In the genomic region with DNA sequence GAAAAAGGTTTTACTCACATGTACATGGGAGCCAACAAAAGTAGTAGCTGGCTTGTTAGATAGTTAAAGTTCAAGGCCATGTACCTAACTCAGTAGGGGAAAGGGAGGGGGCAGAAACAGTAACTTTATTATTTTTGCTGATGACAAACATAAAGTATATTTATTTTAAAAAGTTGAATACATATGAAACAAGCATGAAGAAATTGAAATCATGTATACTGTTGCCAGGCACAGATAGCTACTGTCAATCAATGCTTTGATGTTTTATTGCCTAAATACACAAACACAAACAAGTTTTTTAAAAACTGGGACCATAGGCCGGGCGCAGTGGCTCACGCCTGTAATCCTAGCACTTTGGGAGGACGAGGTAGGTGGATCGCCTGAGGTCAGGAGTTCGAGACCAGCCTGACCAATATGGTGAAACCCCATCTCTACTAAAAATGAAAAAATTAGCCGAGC, we compare ENCODE assay signal across 26 cellular contexts. TPM values are rescaled to one million over a fixed set of nuclear protein-coding genes. Genes with fewer than 3 reads are reported as not detected.
DNase-seq lines count a peak whose midpoint lies in the region; ATAC-seq and TF ChIP-seq lines count a peak whose summit lies in the region.
"Had no signal": no experiment of that assay in that cellular context is flagged by ENCODE, and none has a peak within 500 bp of the region (broad histone marks: within the 10 kb centered on the region; RNA-seq: fewer than 3 reads in every experiment).

No MANE protein-coding gene starts in this region.

- TF ChIP-seq POLR2A in adrenal gland (IDR thresholded peaks at IDR 0.05), result no peak
- no peak for TF ChIP-seq POLR2A in heart left ventricle (IDR thresholded peaks at IDR 0.05)

- H3K27me3 ChIP-seq in CD8-positive, alpha-beta memory T cell (ENCODE audit: insufficient read depth, low read length, poor library complexity, severe bottlenecking), result no peaks in the 10 kb centered on the region
- no peaks in the 10 kb centered on the region for H3K27me3 ChIP-seq in adrenal gland
- no peaks in the 10 kb centered on the region for H3K27me3 ChIP-seq in naive thymus-derived CD4-positive, alpha-beta T cell (ENCODE audit: control insufficient read depth in 2 of 2, insufficient read depth in 2 of 2, low read length in 2 of 2)
- no peaks in the 10 kb centered on the region for H3K27me3 ChIP-seq in heart left ventricle
- H3K27me3 ChIP-seq: transverse colon had no signal

- POLR2A ChIA-PET in activated CD4-positive, alpha-beta T cell treated with anti-CD3 and anti-CD28 coated beads for 36 hours (lab: Charles Lee), result no interaction called here
- POLR2A ChIA-PET in CD8-positive, alpha-beta memory T cell (lab: Charles Lee), result interaction anchor here (2.8 kb wide), 1 partner anchor 9 kb away, joined by 13 read pairs; no protein-coding TSS in a partner anchor
- POLR2A ChIA-PET in naive thymus-derived CD4-positive, alpha-beta T cell (lab: Charles Lee), result interaction anchor here (1.1 to 12.9 kb wide), 4 partner anchors 9 to 17 kb away, joined by 3 to 172 read pairs (median 30); a partner anchor contains a TSS

- DNase-seq in activated CD4-positive, alpha-beta T cell treated with anti-CD3 and anti-CD28 coated beads for 36 hours, result no peak
- DNase-seq in activated CD4-positive, alpha-beta T cell treated with anti-CD3 and anti-CD28 coated beads, Interleukin-2, amount 50 U/mL, for 4 hours, result no peak
- DNase-seq in CD8-positive, alpha-beta memory T cell, result no peak
- DNase-seq in adrenal gland (peak in 3 of 7 donors; percentile 5 to 27 (median 17)), NCI-H524 treated with DMSO at 0.1 percent for 48 hours (lab: John Stamatoyannopoulos, UW) (no peak), NCI-H146 (lab: John Stamatoyannopoulos, UW) (no peak), heart left ventricle (no peak)
- no peak for DNase-seq in naive thymus-derived CD4-positive, alpha-beta T cell
- DNase-seq: Caco-2; DMS79 treated with DMSO at 0.1 percent for 48 hours; effector CD8-positive, alpha-beta T cell; hippocampal formation; KBM-7; left ventricle myocardium superior; MM.1S; NCI-H1436; NCI-H2171 treated with DMSO at 0.1 percent for 48 hours; NCI-H526; RPMI8226; stimulated activated CD4-positive, alpha-beta T cell treated with anti-CD3 and anti-CD28 coated beads, Interleukin-4, amount 100 ng/mL, for 24 hours; transverse colon had no signal

- 78 to 86% (median 82%) methylated on average over 7 of the region's 7 CpGs for WGBS in adrenal gland, 4 donors
- 86 to 96% (median 95%) methylated on average over 7 of the region's 7 CpGs for WGBS in heart left ventricle, 4 donors

- H3K4me3 Mint-ChIP-seq in activated CD4-positive, alpha-beta T cell treated with anti-CD3 and anti-CD28 coated beads for 36 hours, result no peak overlapping the region
- peak overlapping the region in 1 of 7 donors; percentile 56 for H3K4me3 Mint-ChIP-seq in CD8-positive, alpha-beta memory T cell
- H3K4me3 Mint-ChIP-seq in naive thymus-derived CD4-positive, alpha-beta T cell, result peak overlapping the region in 3 of 10 donors; percentile 26 to 75 (median 49)
- H3K4me3 Mint-ChIP-seq: WTC11 had no signal

- TF ChIP-seq CTCF in adrenal gland (IDR thresholded peaks at IDR 0.05) (no peak), heart left ventricle (IDR thresholded peaks at IDR 0.05) (no peak)

- peaks cover 15% of the 10 kb centered on the region for H3K36me3 Mint-ChIP-seq in activated CD4-positive, alpha-beta T cell treated with anti-CD3 and anti-CD28 coated beads for 36 hours (ENCODE audit: low read depth)
- H3K36me3 Mint-ChIP-seq in CD8-positive, alpha-beta memory T cell, result no peaks in the 10 kb centered on the region
- peaks cover 0 to 10% (median 3%) of the 10 kb centered on the region in 5 donors for H3K36me3 Mint-ChIP-seq in naive thymus-derived CD4-positive, alpha-beta T cell
- H3K36me3 Mint-ChIP-seq: WTC11 had no signal

- intact Hi-C loops in activated CD4-positive, alpha-beta T cell treated with anti-CD3 and anti-CD28 coated beads for 36 hours (cut with DNase I, micrococcal nuclease), result no loop called here
- intact Hi-C loops in adrenal gland (cut with DNase I), result no loop called here
- intact Hi-C loops in naive thymus-derived CD4-positive, alpha-beta T cell (cut with micrococcal nuclease), result no loop called here
- intact Hi-C loops in heart left ventricle (cut with DNase I), result no loop called here

- no peaks in the 10 kb centered on the region for H3K9me3 ChIP-seq in CD8-positive, alpha-beta memory T cell (ENCODE audit: low read length)
- no peaks in the 10 kb centered on the region for H3K9me3 ChIP-seq in adrenal gland (replicated peaks in 1 of 3)
- H3K9me3 ChIP-seq in naive thymus-derived CD4-positive, alpha-beta T cell (ENCODE audit: control insufficient read depth in 2 of 3, low read length in 3 of 3), result no peaks in the 10 kb centered on the region
- no peaks in the 10 kb centered on the region for H3K9me3 ChIP-seq in heart left ventricle
- H3K9me3 ChIP-seq: Caco-2, transverse colon had no signal

- H3K27me3 Mint-ChIP-seq in activated CD4-positive, alpha-beta T cell treated with anti-CD3 and anti-CD28 coated beads for 36 hours, result no peaks in the 10 kb centered on the region
- no peaks in the 10 kb centered on the region for H3K27me3 Mint-ChIP-seq in CD8-positive, alpha-beta memory T cell
- no peaks in the 10 kb centered on the region for H3K27me3 Mint-ChIP-seq in naive thymus-derived CD4-positive, alpha-beta T cell
- H3K27me3 Mint-ChIP-seq: stimulated activated naive CD8-positive, alpha-beta T cell treated with anti-CD3 and anti-CD28 coated beads, Interleukin-15, Interleukin-2, amounts not matched to agents 100 ng/mL and 50 ng/mL, for 24 hours had no signal

- no peak for ATAC-seq in activated CD4-positive, alpha-beta T cell treated with anti-CD3 and anti-CD28 coated beads for 36 hours
- ATAC-seq in naive thymus-derived CD4-positive, alpha-beta T cell, result no peak
- ATAC-seq in heart left ventricle, result no peak
- ATAC-seq: esophagus mucosa, WTC11 had no signal

- H3K4me1 Mint-ChIP-seq in activated CD4-positive, alpha-beta T cell treated with anti-CD3 and anti-CD28 coated beads for 36 hours, result peaks cover 56% of the 10 kb centered on the region
- peaks cover 48 to 67% (median 66%) of the 10 kb centered on the region in 3 donors for H3K4me1 Mint-ChIP-seq in CD8-positive, alpha-beta memory T cell
- peaks cover 53 to 83% (median 72%) of the 10 kb centered on the region in 7 donors for H3K4me1 Mint-ChIP-seq in naive thymus-derived CD4-positive, alpha-beta T cell

- H3K4me1 ChIP-seq in CD8-positive, alpha-beta memory T cell (ENCODE audit: insufficient read depth, low read length), result peaks cover 54% of the 10 kb centered on the region
- peaks cover 25 to 36% of the 10 kb centered on the region in 2 donors for H3K4me1 ChIP-seq in adrenal gland (replicated peaks in 1 of 2)
- H3K4me1 ChIP-seq in naive thymus-derived CD4-positive, alpha-beta T cell (ENCODE audit: control insufficient read depth in 2 of 2, insufficient read depth in 2 of 2, low read length in 2 of 2), result peaks cover 32 to 64% of the 10 kb centered on the region in 2 donors
- H3K4me1 ChIP-seq in heart left ventricle, result peaks cover 0 to 22% (median 0%) of the 10 kb centered on the region in 12 donors

- H3K27ac Mint-ChIP-seq in activated CD4-positive, alpha-beta T cell treated with anti-CD3 and anti-CD28 coated beads for 36 hours, result peak overlapping the region; percentile 59
- peak overlapping the region in 7 of 8 donors; percentile 7 to 86 (median 70) for H3K27ac Mint-ChIP-seq in CD8-positive, alpha-beta memory T cell
- peak overlapping the region; percentile 31 to 100 (median 97) for H3K27ac Mint-ChIP-seq in naive thymus-derived CD4-positive, alpha-beta T cell
- H3K27ac Mint-ChIP-seq: WTC11 had no signal

- H3K27ac ChIP-seq in CD8-positive, alpha-beta memory T cell (ENCODE audit: low read depth, low read length), result no peak overlapping the region
- H3K27ac ChIP-seq in adrenal gland, result peak overlapping the region; percentile 69 to 94 (median 82)
- peak overlapping the region; percentile 87 for H3K27ac ChIP-seq in naive thymus-derived CD4-positive, alpha-beta T cell (ENCODE audit: low read depth, low read length)
- no peak overlapping the region for H3K27ac ChIP-seq in heart left ventricle

- CTCF ChIA-PET in activated CD4-positive, alpha-beta T cell treated with anti-CD3 and anti-CD28 coated beads for 36 hours (lab: Charles Lee), result interaction anchor here (1.0 to 2.2 kb wide), 4 partner anchors 8 to 86 kb away, joined by 3 to 12 read pairs (median 4); a partner anchor contains a TSS
- CTCF ChIA-PET in CD8-positive, alpha-beta memory T cell (lab: Charles Lee), result interaction anchor here (2.0 to 4.7 kb wide), 3 partner anchors 15 to 33 kb away, joined by 5 to 32 read pairs (median 10); no protein-coding TSS in a partner anchor
- CTCF ChIA-PET in naive thymus-derived CD4-positive, alpha-beta T cell (lab: Charles Lee), result interaction anchor here (2.4 kb wide), 1 partner anchor 28 kb away, joined by 19 read pairs; no protein-coding TSS in a partner anchor

- peaks cover 3% of the 10 kb centered on the region for H3K9me3 Mint-ChIP-seq in activated CD4-positive, alpha-beta T cell treated with anti-CD3 and anti-CD28 coated beads for 36 hours (ENCODE audit: low read depth)
- no peaks in the 10 kb centered on the region for H3K9me3 Mint-ChIP-seq in CD8-positive, alpha-beta memory T cell
- peaks cover 0 to 2% (median 0%) of the 10 kb centered on the region in 11 donors for H3K9me3 Mint-ChIP-seq in naive thymus-derived CD4-positive, alpha-beta T cell
- H3K9me3 Mint-ChIP-seq: WTC11 had no signal

- H3K4me3 ChIP-seq in CD8-positive, alpha-beta memory T cell (ENCODE audit: low read length), result no peak overlapping the region
- no peak overlapping the region for H3K4me3 ChIP-seq in adrenal gland
- no peak overlapping the region for H3K4me3 ChIP-seq in naive thymus-derived CD4-positive, alpha-beta T cell (ENCODE audit: low read length)
- H3K4me3 ChIP-seq in heart left ventricle, result no peak overlapping the region
- H3K4me3 ChIP-seq: transverse colon had no signal

- H3K36me3 ChIP-seq in CD8-positive, alpha-beta memory T cell (ENCODE audit: insufficient read depth, low read length), result no peaks in the 10 kb centered on the region
- H3K36me3 ChIP-seq in adrenal gland (replicated peaks in 1 of 2) (no peaks in the 10 kb centered on the region), heart left ventricle (no peaks in the 10 kb centered on the region)
- H3K36me3 ChIP-seq in naive thymus-derived CD4-positive, alpha-beta T cell (ENCODE audit: control insufficient read depth in 2 of 3, insufficient read depth in 3 of 3, low read length in 3 of 3), result no peaks in the 10 kb centered on the region
- H3K36me3 ChIP-seq: transverse colon had no signal

RNA-seq across cellular contexts. Expression of a gene that starts 7.6 kb away (rescaled TPM):
- total RNA-seq in activated CD4-positive, alpha-beta T cell treated with anti-CD3 and anti-CD28 coated beads for 36 hours, result 100 to 1,000 TPM; 232 to 274 TPM
- 100 to 1,000 TPM; 192 to 193 TPM for total RNA-seq in CD8-positive, alpha-beta memory T cell
- polyA plus RNA-seq in CD8-positive, alpha-beta memory T cell, result 42.1 TPM
- total RNA-seq in adrenal gland (100 to 1,000 TPM in 4 of 8 donors, 10 to 100 TPM in 4; 62.7 to 164 (median 93.5) TPM), heart left ventricle (10 to 100 TPM in 1 of 9 donors, 1 to 10 TPM in 5, under 1 TPM in 3; 0.65 to 23.4 (median 1.9) TPM)
- polyA plus RNA-seq in adrenal gland (10 to 100 TPM; 21.1 to 60.2 (median 31.8) TPM), heart left ventricle (1 to 10 TPM in 1 of 2 donors, under 1 TPM in 1; 0.99 to 1.6 TPM)
- total RNA-seq in naive thymus-derived CD4-positive, alpha-beta T cell, result 100 to 1,000 TPM in 4 of 5 experiments, 10 to 100 TPM in 1; 96.4 to 399 (median 167) TPM
- 10 to 100 TPM; 28.0 to 50.4 TPM for polyA plus RNA-seq in naive thymus-derived CD4-positive, alpha-beta T cell

RNA-seq across cellular contexts. Expression of a gene that starts 38.8 kb away (rescaled TPM):
- total RNA-seq in activated CD4-positive, alpha-beta T cell treated with anti-CD3 and anti-CD28 coated beads for 36 hours, result 1 to 10 TPM; 4.6 to 4.8 TPM
- 1 to 10 TPM; 1.2 to 2.3 TPM for total RNA-seq in CD8-positive, alpha-beta memory T cell
- not detected for polyA plus RNA-seq in CD8-positive, alpha-beta memory T cell
- 1 to 10 TPM in 4 of 8 donors, under 1 TPM in 2, not detected in 2; 0.42 to 6.1 (median 1.1) TPM for total RNA-seq in adrenal gland
- polyA plus RNA-seq in adrenal gland, result 1 to 10 TPM; 1.4 to 2.6 (median 2.5) TPM
- 10 to 100 TPM in 1 of 5 experiments, 1 to 10 TPM in 4; 1.7 to 14.3 (median 2.3) TPM for total RNA-seq in naive thymus-derived CD4-positive, alpha-beta T cell
- not detected for polyA plus RNA-seq in naive thymus-derived CD4-positive, alpha-beta T cell
- total RNA-seq in heart left ventricle, result 10 to 100 TPM in 1 of 9 donors, 1 to 10 TPM in 4, under 1 TPM in 4; 0.16 to 11.4 (median 1.0) TPM
- under 1 TPM; 0.34 to 0.60 TPM for polyA plus RNA-seq in heart left ventricle
- total RNA-seq: A172, Caco-2, frontal cortex, WTC11 had no signal

Comparison
In these comparisons a context has a peak if more than half of its experiments do, and no peak if none do; other contexts are left out.
1. H3K27ac ChIP-seq: peak in adrenal gland (5 of 5) and naive thymus-derived CD4-positive, alpha-beta T cell (single experiment); none in CD8-positive, alpha-beta memory T cell (single experiment) and heart left ventricle (0 of 12).
2. Peak in every context shown above with its lines, with median percentiles within 50 percentile points of each other: H3K27ac Mint-ChIP-seq.